ENCODE assay signal across 1 cellular context in the genomic region with DNA sequence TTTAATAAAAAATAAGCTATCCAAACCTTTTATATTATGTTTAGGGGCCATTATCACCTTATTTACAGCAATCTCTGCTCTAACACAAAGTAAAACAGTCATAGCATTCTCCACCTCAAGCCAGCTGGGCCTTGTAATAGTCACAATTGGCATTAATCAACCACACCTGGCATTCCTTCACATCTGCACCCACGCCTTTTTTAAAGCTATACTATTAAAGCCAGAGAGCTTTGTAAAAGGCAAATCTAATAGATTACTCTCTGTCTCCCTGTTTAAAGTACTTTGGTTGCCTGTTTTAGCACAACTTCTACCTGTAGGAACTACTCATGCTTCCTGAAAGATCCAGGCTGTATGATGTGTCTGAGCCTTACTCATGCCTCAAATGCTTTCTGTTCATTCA.
TF ChIP-seq lines count a peak whose summit lies in the region.

No MANE protein-coding gene starts in this region.

TF ChIP-seq in HepG2, 621 proteins besides CTCF, POLR2A, EP300 and RAD21:
- TF ChIP-seq ZNF746 (CRISPR knock-in tag; IDR thresholded peaks at IDR 0.05): no peak
- TF ChIP-seq ZHX2 (IDR thresholded peaks at IDR 0.05; ENCODE audit: low read depth): no peak
- no peak for TF ChIP-seq ZHX2 (CRISPR knock-in tag; IDR thresholded peaks at IDR 0.05; ENCODE audit: borderline replicate concordance)
- TF ChIP-seq RBFOX2 (IDR thresholded peaks at IDR 0.05; ENCODE audit: low read depth, low read length): no peak
- TF ChIP-seq, protein P1, sequence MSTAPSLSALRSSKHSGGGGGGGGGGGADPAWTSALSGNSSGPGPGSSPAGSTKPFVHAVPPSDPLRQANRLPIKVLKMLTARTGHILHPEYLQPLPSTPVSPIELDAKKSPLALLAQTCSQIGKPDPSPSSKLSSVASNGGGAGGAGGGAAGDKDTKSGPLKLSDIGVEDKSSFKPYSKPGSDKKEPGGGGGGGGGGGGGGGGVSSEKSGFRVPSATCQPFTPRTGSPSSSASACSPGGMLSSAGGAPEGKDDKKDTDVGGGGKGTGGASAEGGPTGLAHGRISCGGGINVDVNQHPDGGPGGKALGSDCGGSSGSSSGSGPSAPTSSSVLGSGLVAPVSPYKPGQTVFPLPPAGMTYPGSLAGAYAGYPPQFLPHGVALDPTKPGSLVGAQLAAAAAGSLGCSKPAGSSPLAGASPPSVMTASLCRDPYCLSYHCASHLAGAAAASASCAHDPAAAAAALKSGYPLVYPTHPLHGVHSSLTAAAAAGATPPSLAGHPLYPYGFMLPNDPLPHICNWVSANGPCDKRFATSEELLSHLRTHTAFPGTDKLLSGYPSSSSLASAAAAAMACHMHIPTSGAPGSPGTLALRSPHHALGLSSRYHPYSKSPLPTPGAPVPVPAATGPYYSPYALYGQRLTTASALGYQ (CRISPR knock-in tag; IDR thresholded peaks at IDR 0.05): no peak
- TF ChIP-seq, protein P2, sequence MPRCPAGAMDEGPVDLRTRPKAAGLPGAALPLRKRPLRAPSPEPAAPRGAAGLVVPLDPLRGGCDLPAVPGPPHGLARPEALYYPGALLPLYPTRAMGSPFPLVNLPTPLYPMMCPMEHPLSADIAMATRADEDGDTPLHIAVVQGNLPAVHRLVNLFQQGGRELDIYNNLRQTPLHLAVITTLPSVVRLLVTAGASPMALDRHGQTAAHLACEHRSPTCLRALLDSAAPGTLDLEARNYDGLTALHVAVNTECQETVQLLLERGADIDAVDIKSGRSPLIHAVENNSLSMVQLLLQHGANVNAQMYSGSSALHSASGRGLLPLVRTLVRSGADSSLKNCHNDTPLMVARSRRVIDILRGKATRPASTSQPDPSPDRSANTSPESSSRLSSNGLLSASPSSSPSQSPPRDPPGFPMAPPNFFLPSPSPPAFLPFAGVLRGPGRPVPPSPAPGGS (CRISPR knock-in tag; IDR thresholded peaks at IDR 0.05): no peak
- no peak for TF ChIP-seq SSRP1 (CRISPR knock-in tag; IDR thresholded peaks at IDR 0.05)
- TF ChIP-seq CHD2 (IDR thresholded peaks at IDR 0.05; ENCODE audit: low read depth, low read length): no peak
- TF ChIP-seq SIN3B (IDR thresholded peaks at IDR 0.05; ENCODE audit: low read length): no peak
- TF ChIP-seq IRF2 (CRISPR knock-in tag; IDR thresholded peaks at IDR 0.05): no peak
- TF ChIP-seq, protein P3, sequence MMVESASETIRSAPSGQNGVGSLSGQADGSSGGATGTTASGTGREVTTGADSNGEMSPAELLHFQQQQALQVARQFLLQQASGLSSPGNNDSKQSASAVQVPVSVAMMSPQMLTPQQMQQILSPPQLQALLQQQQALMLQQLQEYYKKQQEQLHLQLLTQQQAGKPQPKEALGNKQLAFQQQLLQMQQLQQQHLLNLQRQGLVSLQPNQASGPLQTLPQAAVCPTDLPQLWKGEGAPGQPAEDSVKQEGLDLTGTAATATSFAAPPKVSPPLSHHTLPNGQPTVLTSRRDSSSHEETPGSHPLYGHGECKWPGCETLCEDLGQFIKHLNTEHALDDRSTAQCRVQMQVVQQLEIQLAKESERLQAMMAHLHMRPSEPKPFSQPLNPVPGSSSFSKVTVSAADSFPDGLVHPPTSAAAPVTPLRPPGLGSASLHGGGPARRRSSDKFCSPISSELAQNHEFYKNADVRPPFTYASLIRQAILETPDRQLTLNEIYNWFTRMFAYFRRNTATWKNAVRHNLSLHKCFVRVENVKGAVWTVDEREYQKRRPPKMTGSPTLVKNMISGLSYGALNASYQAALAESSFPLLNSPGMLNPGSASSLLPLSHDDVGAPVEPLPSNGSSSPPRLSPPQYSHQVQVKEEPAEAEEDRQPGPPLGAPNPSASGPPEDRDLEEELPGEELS (CRISPR knock-in tag; IDR thresholded peaks at IDR 0.05): no peak
- TF ChIP-seq ZNF768 (CRISPR knock-in tag; IDR thresholded peaks at IDR 0.05): no peak
